In the genomic region with DNA sequence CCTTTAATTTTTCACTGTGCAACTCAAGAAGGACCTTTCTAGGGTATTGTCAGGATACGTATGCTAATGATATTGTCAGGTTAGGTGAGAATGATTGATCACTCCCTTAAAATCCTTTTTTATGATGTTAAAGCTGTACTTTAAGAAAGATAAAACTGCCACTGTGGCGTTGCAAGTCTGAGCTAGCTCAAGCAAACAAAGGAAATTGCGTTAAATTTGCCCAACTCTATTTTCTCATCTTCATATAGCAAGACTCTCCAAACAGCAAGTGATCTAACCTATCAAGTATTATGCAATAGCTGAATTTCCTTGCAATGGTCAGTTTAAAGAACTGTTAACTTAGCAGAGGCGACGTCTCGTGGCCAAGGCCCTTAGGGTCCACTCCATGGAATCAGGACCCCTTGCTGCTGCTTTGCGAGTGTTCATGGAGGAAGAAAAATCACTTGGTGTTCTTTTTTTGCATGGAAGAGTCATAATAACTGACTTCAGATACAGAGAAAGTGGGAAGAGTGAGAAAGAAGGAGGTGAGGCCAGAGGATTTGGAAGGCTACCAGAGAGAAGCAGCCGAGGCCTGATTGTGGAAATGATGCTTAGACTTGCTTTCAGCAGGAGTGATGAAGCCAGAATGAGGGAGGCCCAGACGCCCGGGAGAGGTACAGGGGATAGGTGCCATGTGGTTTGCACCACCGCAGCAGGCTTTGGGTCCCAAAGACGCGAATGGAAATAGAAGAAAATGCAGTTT, we compare ENCODE assay signal across 1 cellular context.
TF ChIP-seq lines count a peak whose summit lies in the region.

No MANE protein-coding gene starts in this region.

TF ChIP-seq in HEK293, 187 proteins besides CTCF, POLR2A, EP300 and RAD21 (continued from another document):
- TF ChIP-seq, protein P1, sequence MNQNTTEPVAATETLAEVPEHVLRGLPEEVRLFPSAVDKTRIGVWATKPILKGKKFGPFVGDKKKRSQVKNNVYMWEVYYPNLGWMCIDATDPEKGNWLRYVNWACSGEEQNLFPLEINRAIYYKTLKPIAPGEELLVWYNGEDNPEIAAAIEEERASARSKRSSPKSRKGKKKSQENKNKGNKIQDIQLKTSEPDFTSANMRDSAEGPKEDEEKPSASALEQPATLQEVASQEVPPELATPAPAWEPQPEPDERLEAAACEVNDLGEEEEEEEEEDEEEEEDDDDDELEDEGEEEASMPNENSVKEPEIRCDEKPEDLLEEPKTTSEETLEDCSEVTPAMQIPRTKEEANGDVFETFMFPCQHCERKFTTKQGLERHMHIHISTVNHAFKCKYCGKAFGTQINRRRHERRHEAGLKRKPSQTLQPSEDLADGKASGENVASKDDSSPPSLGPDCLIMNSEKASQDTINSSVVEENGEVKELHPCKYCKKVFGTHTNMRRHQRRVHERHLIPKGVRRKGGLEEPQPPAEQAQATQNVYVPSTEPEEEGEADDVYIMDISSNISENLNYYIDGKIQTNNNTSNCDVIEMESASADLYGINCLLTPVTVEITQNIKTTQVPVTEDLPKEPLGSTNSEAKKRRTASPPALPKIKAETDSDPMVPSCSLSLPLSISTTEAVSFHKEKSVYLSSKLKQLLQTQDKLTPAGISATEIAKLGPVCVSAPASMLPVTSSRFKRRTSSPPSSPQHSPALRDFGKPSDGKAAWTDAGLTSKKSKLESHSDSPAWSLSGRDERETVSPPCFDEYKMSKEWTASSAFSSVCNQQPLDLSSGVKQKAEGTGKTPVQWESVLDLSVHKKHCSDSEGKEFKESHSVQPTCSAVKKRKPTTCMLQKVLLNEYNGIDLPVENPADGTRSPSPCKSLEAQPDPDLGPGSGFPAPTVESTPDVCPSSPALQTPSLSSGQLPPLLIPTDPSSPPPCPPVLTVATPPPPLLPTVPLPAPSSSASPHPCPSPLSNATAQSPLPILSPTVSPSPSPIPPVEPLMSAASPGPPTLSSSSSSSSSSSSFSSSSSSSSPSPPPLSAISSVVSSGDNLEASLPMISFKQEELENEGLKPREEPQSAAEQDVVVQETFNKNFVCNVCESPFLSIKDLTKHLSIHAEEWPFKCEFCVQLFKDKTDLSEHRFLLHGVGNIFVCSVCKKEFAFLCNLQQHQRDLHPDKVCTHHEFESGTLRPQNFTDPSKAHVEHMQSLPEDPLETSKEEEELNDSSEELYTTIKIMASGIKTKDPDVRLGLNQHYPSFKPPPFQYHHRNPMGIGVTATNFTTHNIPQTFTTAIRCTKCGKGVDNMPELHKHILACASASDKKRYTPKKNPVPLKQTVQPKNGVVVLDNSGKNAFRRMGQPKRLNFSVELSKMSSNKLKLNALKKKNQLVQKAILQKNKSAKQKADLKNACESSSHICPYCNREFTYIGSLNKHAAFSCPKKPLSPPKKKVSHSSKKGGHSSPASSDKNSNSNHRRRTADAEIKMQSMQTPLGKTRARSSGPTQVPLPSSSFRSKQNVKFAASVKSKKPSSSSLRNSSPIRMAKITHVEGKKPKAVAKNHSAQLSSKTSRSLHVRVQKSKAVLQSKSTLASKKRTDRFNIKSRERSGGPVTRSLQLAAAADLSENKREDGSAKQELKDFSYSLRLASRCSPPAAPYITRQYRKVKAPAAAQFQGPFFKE (tag by site-specific recombination; IDR thresholded peaks at IDR 0.05; ENCODE audit: borderline replicate concordance) = no peak
- TF ChIP-seq IKZF3 (tag by site-specific recombination; IDR thresholded peaks at IDR 0.05) (no peak), OSR2 (tag by site-specific recombination; IDR thresholded peaks at IDR 0.05) (0 out of 2 replicates have a peak, but pooled peaks have one; percentile 16), ZNF660 (tag by site-specific recombination; IDR thresholded peaks at IDR 0.05) (0 out of 2 replicates have a peak, but pooled peaks have one; percentile 42), TCF7L2 (IDR thresholded peaks at IDR 0.05; ENCODE audit: borderline replicate concordance, low read depth, low read length) (peak; percentile 43; the same call in 1 of the 2 replicates), ZBTB17 (tag by site-specific recombination; IDR thresholded peaks at IDR 0.05) (0 out of 2 replicates have a peak, but pooled peaks have one; percentile 17)
